Comparison of ENCODE assay signal across 16 cellular contexts in genomic region chr2:207784898-207785297, GRCh38. TPM values are rescaled to one million over a fixed set of nuclear protein-coding genes. Genes with fewer than 3 reads are reported as not detected.
DNase-seq lines count a peak whose midpoint lies in the region; ATAC-seq, FAIRE-seq and TF ChIP-seq lines count a peak whose summit lies in the region.
"Had no signal": no experiment of that assay in that cellular context is flagged by ENCODE, and none has a peak within 500 bp of the region (broad histone marks: within the 10 kb centered on the region; RNA-seq: fewer than 3 reads in every experiment).

No MANE protein-coding gene starts in this region.

- H2AFZ ChIP-seq in SK-N-SH (ENCODE audit: low read depth) (0 out of 2 replicates have a peak overlapping the region, but pooled peaks have one; percentile 13), K562 (ENCODE audit: low read depth, low read length) (no peak overlapping the region)

- H3K4me2 ChIP-seq in SK-N-SH (no peak overlapping the region), K562 (ENCODE audit: insufficient read depth, low read length) (no peak overlapping the region)

- H3K9me1 ChIP-seq in K562 (ENCODE audit: control insufficient read depth, insufficient read depth, low read length): no peaks in the 10 kb centered on the region

- intact Hi-C loops in K562 (cut with micrococcal nuclease) (no loop called here), left colon (cut with DNase I, micrococcal nuclease) (no loop called here)

- no peaks in the 10 kb centered on the region for H3F3A ChIP-seq in SK-N-SH (replicated peaks; ENCODE audit: insufficient read depth)

- H3K27me3 ChIP-seq in SK-N-SH (ENCODE audit: insufficient read depth) (no peaks in the 10 kb centered on the region), K562 (ENCODE audit: control insufficient read depth in 2 of 2, insufficient read depth in 2 of 2, low read length in 2 of 2) (no peaks in the 10 kb centered on the region), suprapubic skin (no peaks in the 10 kb centered on the region)

- TF ChIP-seq POLR2A in K562 (conservative IDR thresholded peaks at IDR 0.05) (no peak), suprapubic skin (IDR thresholded peaks at IDR 0.05) (no peak)

- TF ChIP-seq RAD21 in SK-N-SH (IDR thresholded peaks at IDR 0.05; ENCODE audit: low read length): no peak
- TF ChIP-seq RAD21 in K562 (CRISPR knock-in tag; conservative IDR thresholded peaks at IDR 0.05 in 1 of 2, IDR thresholded peaks at IDR 0.05 in 1 of 2): no peak

- H3K4me1 ChIP-seq in SK-N-SH (ENCODE audit: control insufficient read depth in 1 of 2, insufficient read depth in 2 of 2, low read depth in 1 of 2, low read length in 1 of 2) (peaks cover 0 to 8% of the 10 kb centered on the region in 2 experiments; a peak in 1 of 4 replicates), K562 (replicated peaks in 1 of 2; ENCODE audit: control insufficient read depth in 2 of 2, insufficient read depth in 2 of 2, low read length in 2 of 2) (no peaks in the 10 kb centered on the region; a peak in 2 of 5 replicates), suprapubic skin (no peaks in the 10 kb centered on the region)

- no peaks in the 10 kb centered on the region for H3K9me2 ChIP-seq in SK-N-SH

- no peaks in the 10 kb centered on the region for H3K9me3 ChIP-seq in SK-N-SH
- no peaks in the 10 kb centered on the region for H3K9me3 ChIP-seq in K562 (replicated peaks; ENCODE audit: control insufficient read depth, insufficient read depth, low read depth, low read length)
- no peaks in the 10 kb centered on the region for H3K9me3 ChIP-seq in suprapubic skin

- H3K79me2 ChIP-seq in SK-N-SH (ENCODE audit: insufficient read depth) (no peaks in the 10 kb centered on the region), K562 (ENCODE audit: control insufficient read depth, insufficient read depth, low read length) (no peaks in the 10 kb centered on the region)

- TF ChIP-seq CTCF in SK-N-SH (IDR thresholded peaks at IDR 0.05) (no peak), K562 (IDR thresholded peaks at IDR 0.05 in 2 of 3, conservative IDR thresholded peaks at IDR 0.05 in 1 of 3; ENCODE audit: insufficient read depth in 2 of 3, low read depth in 1 of 3, low read length in 3 of 3) (no peak), suprapubic skin (IDR thresholded peaks at IDR 0.05) (no peak)

- FAIRE-seq in K562 (lab: Jason Lieb, UNC): no peak

- TF ChIP-seq EP300 in SK-N-SH (IDR thresholded peaks at IDR 0.05; ENCODE audit: borderline replicate concordance in 1 of 2, low read depth in 1 of 2, low read length in 1 of 2): no peak
- TF ChIP-seq EP300 in K562 (IDR thresholded peaks at IDR 0.05; ENCODE audit: low read length): no peak
- no peak for TF ChIP-seq EP300 in suprapubic skin (IDR thresholded peaks at IDR 0.05)

- DNase-seq in SK-N-SH (no peak), K562 (ENCODE audit: extremely low read depth in 1 of 4, low spot score in 3 of 4) (no peak), left colon (no peak), dermis blood vessel endothelial cell (no peak), suprapubic skin (ENCODE audit: low spot score in 2 of 2) (no peak)
- no peak for DNase-seq in activated CD4-positive, alpha-beta T cell treated with anti-CD3 and anti-CD28 coated beads, Interleukin-2, amount 50 U/mL, for 48 hours
- DNase-seq: DMS 273 treated with DMSO at 0.1 percent for 48 hours, DND-41, NCI-H1105, NCI-H1694, NCI-H2081 treated with DMSO at 0.1 percent for 48 hours, NCI-H774, PC-3, RPMI8226, SHP77 treated with DMSO at 0.1 percent for 48 hours had no signal

- in situ Hi-C loops in K562 (cut with MboI): no loop called here

- POLR2A ChIA-PET in SK-N-SH (lab: Yijun Ruan, JAX) (interaction anchor here (0.6 kb wide), 1 partner anchor 1077 kb away, joined by 4 read pairs; no protein-coding TSS in a partner anchor), K562 (lab: Yijun Ruan, JAX) (interaction anchor here (0.5 to 1.0 kb wide), 2 partner anchors 9 to 83 kb away, joined by 3 to 4 read pairs; no protein-coding TSS in a partner anchor)

- H4K20me1 ChIP-seq in SK-N-SH (ENCODE audit: insufficient read depth): no peaks in the 10 kb centered on the region
- H4K20me1 ChIP-seq in K562 (replicated peaks; ENCODE audit: control insufficient read depth, insufficient read depth, low read length): no peaks in the 10 kb centered on the region

- 83% methylated on average over 5 of the region's 5 CpGs for WGBS in SK-N-SH (ENCODE audit: low lambda C conversion rate)
- WGBS in K562 (ENCODE audit: insufficient coverage, low coverage, missing lambda C conversion rate): 20% methylated on average over 5 of the region's 5 CpGs
- WGBS in suprapubic skin: 76% methylated on average over 5 of the region's 5 CpGs

- H3K27ac ChIP-seq in SK-N-SH (ENCODE audit: low read depth in 2 of 2, low read length in 1 of 2): no peak overlapping the region
- H3K27ac ChIP-seq in K562 (ENCODE audit: extremely low read depth, low read depth, low read length): no peak overlapping the region
- H3K27ac ChIP-seq in suprapubic skin: no peak overlapping the region

- H3K36me3 ChIP-seq in SK-N-SH (replicated peaks in 1 of 2; ENCODE audit: control insufficient read depth in 1 of 2, insufficient read depth in 2 of 2, low read length in 1 of 2): no peaks in the 10 kb centered on the region
- H3K36me3 ChIP-seq in K562 (ENCODE audit: control insufficient read depth, insufficient read depth, low read length): no peaks in the 10 kb centered on the region
- no peaks in the 10 kb centered on the region for H3K36me3 ChIP-seq in suprapubic skin

- ATAC-seq in SK-N-SH treated with all-trans-retinoic acid at 6 μM for 48 hours (no peak), K562 (no peak), left colon (peak; percentile 52)
- ATAC-seq: PC-3 had no signal

- H3K4me3 ChIP-seq in SK-N-SH (ENCODE audit: low read depth in 2 of 2, low read length in 1 of 2) (no peak overlapping the region), K562 (no peak overlapping the region), suprapubic skin (no peak overlapping the region)

- CTCF ChIA-PET in SK-N-SH (lab: Yijun Ruan, JAX): interaction anchor here (0.6 kb wide), 1 partner anchor 16 kb away, joined by 3 read pairs; no protein-coding TSS in a partner anchor
- CTCF ChIA-PET in K562 (lab: Yijun Ruan, JAX; ENCODE audit: low intra/inter-chr PET ratio): no interaction called here

- no peak overlapping the region for H3K9ac ChIP-seq in SK-N-SH
- no peak overlapping the region for H3K9ac ChIP-seq in K562 (ENCODE audit: insufficient read depth in 1 of 2, low read depth in 2 of 2, low read length in 2 of 2)

- no TSS peak for BruUV-seq in K562 (replicated peaks; lab: Mats Ljungman, UMichigan)

TF ChIP-seq in SK-N-SH, 30 proteins besides CTCF, POLR2A, EP300 and RAD21 (continues in another document):
- no peak for TF ChIP-seq FOXJ3 (CRISPR knock-in tag; IDR thresholded peaks at IDR 0.05)
- no peak for TF ChIP-seq RFX5 (IDR thresholded peaks at IDR 0.05; ENCODE audit: low read length)
- no peak for TF ChIP-seq GABPA (IDR thresholded peaks at IDR 0.05; ENCODE audit: low read depth)

TF ChIP-seq in SK-N-SH treated with all-trans-retinoic acid at 6 μM for 48 hours, 23 proteins besides CTCF, POLR2A, EP300 and RAD21:
- no peak for TF ChIP-seq ESRRG (CRISPR knock-in tag; IDR thresholded peaks at IDR 0.05)

TF ChIP-seq in K562, 482 proteins besides CTCF, POLR2A, EP300 and RAD21 (continues in another document):
- TF ChIP-seq FOSL1 (tag; conservative IDR thresholded peaks at IDR 0.05) (no peak), ZNF780A (CRISPR knock-in tag; IDR thresholded peaks at IDR 0.05) (no peak), ZFPM2 (CRISPR knock-in tag; IDR thresholded peaks at IDR 0.05) (no peak), STAG1 (CRISPR knock-in tag; IDR thresholded peaks at IDR 0.05; ENCODE audit: borderline replicate concordance) (no peak), CCNT2 (IDR thresholded peaks at IDR 0.05; ENCODE audit: borderline replicate concordance, extremely low read depth, insufficient read length, low read depth, low read length) (no peak), KDM1A (IDR thresholded peaks at IDR 0.05) (peak; percentile 49 to 80; a peak in 3 of 4 replicates), HDAC1 (IDR thresholded peaks at IDR 0.05) (no peak), CEBPB (tag; IDR thresholded peaks at IDR 0.05) (peak; percentile 71), ILF3 (IDR thresholded peaks at IDR 0.05; ENCODE audit: borderline replicate concordance) (no peak)
- TF ChIP-seq, protein P1, sequence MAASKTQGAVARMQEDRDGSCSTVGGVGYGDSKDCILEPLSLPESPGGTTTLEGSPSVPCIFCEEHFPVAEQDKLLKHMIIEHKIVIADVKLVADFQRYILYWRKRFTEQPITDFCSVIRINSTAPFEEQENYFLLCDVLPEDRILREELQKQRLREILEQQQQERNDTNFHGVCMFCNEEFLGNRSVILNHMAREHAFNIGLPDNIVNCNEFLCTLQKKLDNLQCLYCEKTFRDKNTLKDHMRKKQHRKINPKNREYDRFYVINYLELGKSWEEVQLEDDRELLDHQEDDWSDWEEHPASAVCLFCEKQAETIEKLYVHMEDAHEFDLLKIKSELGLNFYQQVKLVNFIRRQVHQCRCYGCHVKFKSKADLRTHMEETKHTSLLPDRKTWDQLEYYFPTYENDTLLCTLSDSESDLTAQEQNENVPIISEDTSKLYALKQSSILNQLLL (CRISPR knock-in tag; IDR thresholded peaks at IDR 0.05; ENCODE audit: borderline replicate concordance): no peak

RNA-seq across cellular contexts. Expression of gene FZD5, which starts 15.2 kb away (rescaled TPM):
- 0.52 and 0.72 TPM in 2 replicates for polyA plus RNA-seq in SK-N-SH (2012; rRNA removed)
- polyA plus RNA-seq in SK-N-SH (2012; cell fraction: cytosol; rRNA removed): 0.66 and 0.72 TPM in 2 replicates
- polyA plus RNA-seq in SK-N-SH (2012; cell fraction: nucleus; rRNA removed): 0.41 and 0.66 TPM in 2 replicates
- 12.4 and 17.4 TPM in 2 replicates for total RNA-seq in K562 (2011; cell fraction: chromatin; rRNA removed; ENCODE audit: low replicate concordance)
- total RNA-seq in K562 (2011; cell fraction: nucleolus; rRNA removed): 14.3 and 15.3 TPM in 2 replicates
- 21.9 and 32.4 TPM in 2 replicates for total RNA-seq in K562 (2011; cell fraction: nucleoplasm; rRNA removed)
- total RNA-seq in K562 (2014; rRNA removed): 8.8 and 9.7 TPM in 2 replicates
- 7.2 and 7.7 TPM in 2 replicates for total RNA-seq in K562 (2014; rRNA removed; fragmentation: Illumina TruSeq; extraction: Trizol)
- total RNA-seq in K562 (2015; rRNA removed; fragmentation: Illumina TruSeq; extraction: Trizol): 5.6 and 5.9 TPM in 2 replicates
- 14.6 and 15.8 TPM in 2 replicates for total RNA-seq in K562 (2021)
- polyA plus RNA-seq in K562 (2011; rRNA removed): 4.1 and 4.3 TPM in 2 replicates
- polyA plus RNA-seq in K562 (2011; cell fraction: cytosol; rRNA removed): 3.2 and 4.3 TPM in 2 replicates
- 7.6 and 8.4 TPM in 2 replicates for polyA plus RNA-seq in K562 (2011; cell fraction: nucleus; rRNA removed)
- polyA plus RNA-seq in K562 (2012): 3.3 and 4.3 TPM in 2 replicates
- polyA plus RNA-seq in K562 (2014; fragmentation: Illumina TruSeq; extraction: Trizol): 5.1 and 5.3 TPM in 2 replicates
- polyA plus RNA-seq in K562 (2014; fragmentation: Nextera tagmentation; extraction: Ambion mirVana): 1 to 10 TPM; 3.7 to 7.7 TPM
- polyA plus RNA-seq in K562 (2014; rRNA removed): 4.5 and 5.3 TPM in 2 replicates
- 10.9 and 12.2 TPM in 2 replicates for polyA minus RNA-seq in K562 (2011; rRNA and poly(A)+ RNA removed)
- 11.1 and 12.5 TPM in 2 replicates for polyA minus RNA-seq in K562 (2011; cell fraction: cytosol; rRNA and poly(A)+ RNA removed)
- 12.0 and 16.7 TPM in 2 replicates for polyA minus RNA-seq in K562 (2011; cell fraction: nucleus; rRNA and poly(A)+ RNA removed)
- total RNA-seq in left colon: 100 to 1,000 TPM; 109 to 147 TPM
- total RNA-seq in dermis blood vessel endothelial cell: 5.3 and 5.4 TPM in 2 replicates
- 1 to 10 TPM; 2.7 to 4.6 (median 3.3) TPM for total RNA-seq in suprapubic skin
